Comparison of ENCODE assay signal across 8 cellular contexts in genomic region chr7:129635300-129636029, GRCh38. TPM values are rescaled to one million over a fixed set of nuclear protein-coding genes. Genes with fewer than 3 reads are reported as not detected.
DNase-seq lines count a peak whose midpoint lies in the region; ATAC-seq, FAIRE-seq and TF ChIP-seq lines count a peak whose summit lies in the region.
"Had no signal": no experiment of that assay in that cellular context is flagged by ENCODE, and none has a peak within 500 bp of the region (broad histone marks: within the 10 kb centered on the region; RNA-seq: fewer than 3 reads in every experiment).

No MANE protein-coding gene starts in this region.

- no peak overlapping the region for H3K27ac ChIP-seq in WERI-Rb-1
- H3K27ac ChIP-seq in breast epithelium: no peak overlapping the region
- no peak overlapping the region for H3K27ac ChIP-seq in keratinocyte (ENCODE audit: control insufficient read depth, insufficient read depth, low read length)
- H3K27ac ChIP-seq: neutrophil had no signal

- no peaks in the 10 kb centered on the region for H3K36me3 ChIP-seq in WERI-Rb-1
- H3K36me3 ChIP-seq in breast epithelium: no peaks in the 10 kb centered on the region
- H3K36me3 ChIP-seq in keratinocyte (ENCODE audit: control insufficient read depth in 2 of 2, extremely low read depth in 1 of 2, insufficient read depth in 2 of 2, low read length in 2 of 2): peaks cover 0 to 5% of the 10 kb centered on the region in 2 experiments
- H3K36me3 ChIP-seq: neutrophil had no signal

- dilution Hi-C loops in keratinocyte (cut with MboI; ENCODE audit: extremely low pct_ligation_motif_present, low sequenced_read_pairs): no loop called here

- TF ChIP-seq POLR2A in breast epithelium (IDR thresholded peaks at IDR 0.05): no peak

- no peaks in the 10 kb centered on the region for H3K27me3 ChIP-seq in WERI-Rb-1 (ENCODE audit: insufficient read depth, low read depth, severe bottlenecking)
- H3K27me3 ChIP-seq in breast epithelium: no peaks in the 10 kb centered on the region
- H3K27me3 ChIP-seq in keratinocyte (ENCODE audit: control insufficient read depth, extremely low read depth, insufficient read depth, low read length): no peaks in the 10 kb centered on the region
- H3K27me3 ChIP-seq: neutrophil had no signal

- H3K4me3 ChIP-seq in WERI-Rb-1 (ENCODE audit: low read depth, low read length) (no peak overlapping the region), breast epithelium (no peak overlapping the region), keratinocyte (ENCODE audit: control insufficient read depth in 2 of 3, extremely low read depth in 1 of 3, insufficient read depth in 2 of 3, low read depth in 1 of 3, low read length in 3 of 3) (no peak overlapping the region)

- H3K9me3 ChIP-seq in WERI-Rb-1 (ENCODE audit: severe bottlenecking) (no peaks in the 10 kb centered on the region), breast epithelium (no peaks in the 10 kb centered on the region), keratinocyte (ENCODE audit: control insufficient read depth, low read depth, low read length) (no peaks in the 10 kb centered on the region)
- H3K9me3 ChIP-seq: neutrophil had no signal

- no peak overlapping the region for H3K9ac ChIP-seq in keratinocyte (ENCODE audit: control insufficient read depth, extremely low read depth, insufficient read depth, low read length)

- no peaks in the 10 kb centered on the region for H4K20me1 ChIP-seq in keratinocyte (ENCODE audit: control insufficient read depth, extremely low read depth, insufficient read depth, low read length)

- TF ChIP-seq CTCF in GM12874 (IDR thresholded peaks at IDR 0.05; ENCODE audit: insufficient read depth, low read depth, low read length) (peak; percentile 85), WERI-Rb-1 (IDR thresholded peaks at IDR 0.05; ENCODE audit: low read depth, low read length) (peak; percentile 83), breast epithelium (IDR thresholded peaks at IDR 0.05) (peak; percentile 9 to 38 (median 37)), keratinocyte (optimal IDR thresholded peaks at IDR 0.05 in 1 of 3, IDR thresholded peaks at IDR 0.05 in 1 of 3, conservative IDR thresholded peaks at IDR 0.05 in 1 of 3; ENCODE audit: extremely low read depth in 1 of 3, insufficient read depth in 2 of 3, low read length in 3 of 3) (peak; percentile 55 to 89 (median 81))

- peaks cover 29% of the 10 kb centered on the region for H3K79me2 ChIP-seq in keratinocyte (ENCODE audit: control insufficient read depth, insufficient read depth, low read length)

- peak; percentile 62 for FAIRE-seq in keratinocyte (lab: Jason Lieb, UNC)

- peak; percentile 39 for DNase-seq in NCI-H2171 (lab: John Stamatoyannopoulos, UW)
- DNase-seq in WERI-Rb-1: peak; percentile 75
- peak; percentile 39 to 58 for DNase-seq in breast epithelium (ENCODE audit: low spot score in 2 of 2)
- DNase-seq in keratinocyte (ENCODE audit: low read depth, low spot score): no peak
- DNase-seq in stimulated activated CD4-positive, alpha-beta T cell treated with anti-CD3 and anti-CD28 coated beads, Interleukin-4, amount 100 ng/mL, for 1 hour: peak; percentile 56

- H2AFZ ChIP-seq in keratinocyte (ENCODE audit: control insufficient read depth, low read length): peak overlapping the region; percentile 24

- intact Hi-C loops in breast epithelium (cut with DNase I; ENCODE audit: low total_unique reads): no loop called here

- ATAC-seq in HG02943 (IDR thresholded peaks at IDR 0.05; ENCODE audit: low read depth, unreplicated experiment): peak; percentile 75

- H3K4me1 ChIP-seq in breast epithelium (no peaks in the 10 kb centered on the region), keratinocyte (ENCODE audit: control insufficient read depth, extremely low read depth, insufficient read depth, low read length) (no peaks in the 10 kb centered on the region)

- H3K4me2 ChIP-seq in keratinocyte (ENCODE audit: control insufficient read depth, extremely low read depth, insufficient read depth, low read depth, low read length): no peak overlapping the region

- H3K9me1 ChIP-seq in keratinocyte (ENCODE audit: control insufficient read depth, extremely low read depth, insufficient read depth, low read length): no peaks in the 10 kb centered on the region

RNA-seq across cellular contexts. Expression of gene NRF1, which starts 23.9 kb away (rescaled TPM):
- total RNA-seq in breast epithelium: 10 to 100 TPM; 24.5 to 29.2 (median 27.2) TPM
- 9.2 to 12.6 TPM (median 10.4 TPM) in 3 replicates for polyA plus RNA-seq in keratinocyte
- polyA plus RNA-seq in keratinocyte (2011; ENCODE audit: low read depth): 3.1 TPM
- 6.7 and 7.0 TPM in 2 replicates for polyA plus RNA-seq in keratinocyte (2011; cell fraction: cytosol; rRNA removed)
- 20.3 and 25.7 TPM in 2 replicates for polyA plus RNA-seq in keratinocyte (2011; cell fraction: nucleus; rRNA removed)
- 7.1 and 8.3 TPM in 2 replicates for polyA plus RNA-seq in keratinocyte (2012; ENCODE audit: low replicate concordance)
- polyA minus RNA-seq in keratinocyte: 17.2 to 28.9 TPM (median 22.8 TPM) in 3 replicates
- polyA minus RNA-seq in keratinocyte (2011; cell fraction: cytosol; rRNA and poly(A)+ RNA removed): 9.0 TPM
- 12.3 and 29.0 TPM in 2 replicates for polyA minus RNA-seq in keratinocyte (2011; cell fraction: nucleus; rRNA and poly(A)+ RNA removed)
